In genomic region chr22:17091851-17092250, GRCh38 we compare ENCODE assay signal across 15 cellular contexts. TPM values are rescaled to one million over a fixed set of nuclear protein-coding genes. Genes with fewer than 3 reads are reported as not detected.
DNase-seq lines count a peak whose midpoint lies in the region; ATAC-seq and TF ChIP-seq lines count a peak whose summit lies in the region.
"Had no signal": no experiment of that assay in that cellular context is flagged by ENCODE, and none has a peak within 500 bp of the region (broad histone marks: within the 10 kb centered on the region; RNA-seq: fewer than 3 reads in every experiment).

No MANE protein-coding gene starts in this region.

- TF ChIP-seq CTCF in Peyer's patch (IDR thresholded peaks at IDR 0.05) = no peak
- no peak for TF ChIP-seq CTCF in HFFc6 (IDR thresholded peaks at IDR 0.05)

- no peak for TF ChIP-seq POLR2A in Peyer's patch (IDR thresholded peaks at IDR 0.05)

- no peaks in the 10 kb centered on the region for H3K36me3 ChIP-seq in Peyer's patch
- H3K36me3 ChIP-seq in naive thymus-derived CD4-positive, alpha-beta T cell (ENCODE audit: control insufficient read depth in 2 of 3, insufficient read depth in 3 of 3, low read length in 3 of 3) = peaks cover 0 to 7% (median 0%) of the 10 kb centered on the region in 3 experiments

- CTCF ChIA-PET in naive thymus-derived CD4-positive, alpha-beta T cell (lab: Charles Lee) = no interaction called here

- no peaks in the 10 kb centered on the region for H3K9me3 ChIP-seq in Peyer's patch
- H3K9me3 ChIP-seq in naive thymus-derived CD4-positive, alpha-beta T cell (ENCODE audit: control insufficient read depth in 2 of 3, low read length in 3 of 3) = no peaks in the 10 kb centered on the region

- no peak for ATAC-seq in activated naive CD8-positive, alpha-beta T cell treated with anti-CD3 and anti-CD28 coated beads, Interleukin-2, amount 10 ng/mL, durations not matched to agents 7 days and 5 days (ENCODE audit: low read depth)
- ATAC-seq in naive thymus-derived CD4-positive, alpha-beta T cell = no peak

- H3K4me1 Mint-ChIP-seq in activated naive CD8-positive, alpha-beta T cell treated with anti-CD3 and anti-CD28 coated beads, Interleukin-2, amount 10 ng/mL, durations not matched to agents 7 days and 5 days = peaks cover 54% of the 10 kb centered on the region
- H3K4me1 Mint-ChIP-seq in activated naive CD8-positive, alpha-beta T cell treated with anti-CD3 and anti-CD28 coated beads for 36 hours = peaks cover 79% of the 10 kb centered on the region
- peaks cover 60 to 93% (median 83%) of the 10 kb centered on the region in 7 donors for H3K4me1 Mint-ChIP-seq in naive thymus-derived CD4-positive, alpha-beta T cell
- H3K4me1 Mint-ChIP-seq in HFFc6 (ENCODE audit: low read depth) = peaks cover 12% of the 10 kb centered on the region

- no peak overlapping the region for H3K27ac Mint-ChIP-seq in activated naive CD8-positive, alpha-beta T cell treated with anti-CD3 and anti-CD28 coated beads, Interleukin-2, amount 10 ng/mL, durations not matched to agents 7 days and 5 days
- H3K27ac Mint-ChIP-seq in activated naive CD8-positive, alpha-beta T cell treated with anti-CD3 and anti-CD28 coated beads for 36 hours = no peak overlapping the region
- peak overlapping the region in 8 of 9 donors; percentile 45 to 94 (median 62) for H3K27ac Mint-ChIP-seq in naive thymus-derived CD4-positive, alpha-beta T cell
- no peak overlapping the region for H3K27ac Mint-ChIP-seq in HFFc6

- in situ Hi-C loops in ACHN (cut with HindIII; ENCODE audit: low pct_ligation_motif_present, low pct_unique_long_range_greater_than_20kb, low sequenced_read_pairs) = no loop called here

- no peaks in the 10 kb centered on the region for H3K27me3 ChIP-seq in Peyer's patch
- no peaks in the 10 kb centered on the region for H3K27me3 ChIP-seq in naive thymus-derived CD4-positive, alpha-beta T cell (ENCODE audit: control insufficient read depth in 2 of 2, insufficient read depth in 2 of 2, low read length in 2 of 2)

- H3K36me3 Mint-ChIP-seq in activated naive CD8-positive, alpha-beta T cell treated with anti-CD3 and anti-CD28 coated beads, Interleukin-2, amount 10 ng/mL, durations not matched to agents 7 days and 5 days = peaks cover 17% of the 10 kb centered on the region
- H3K36me3 Mint-ChIP-seq in activated naive CD8-positive, alpha-beta T cell treated with anti-CD3 and anti-CD28 coated beads for 36 hours = peaks cover 10% of the 10 kb centered on the region
- H3K36me3 Mint-ChIP-seq in naive thymus-derived CD4-positive, alpha-beta T cell = peaks cover 0 to 33% (median 13%) of the 10 kb centered on the region in 5 donors
- H3K36me3 Mint-ChIP-seq in HFFc6 (ENCODE audit: low read depth) = no peaks in the 10 kb centered on the region

- intact Hi-C loops in naive thymus-derived CD4-positive, alpha-beta T cell (cut with micrococcal nuclease) = no loop called here

- H3K27me3 Mint-ChIP-seq in activated naive CD8-positive, alpha-beta T cell treated with anti-CD3 and anti-CD28 coated beads, Interleukin-2, amount 10 ng/mL, durations not matched to agents 7 days and 5 days = no peaks in the 10 kb centered on the region
- no peaks in the 10 kb centered on the region for H3K27me3 Mint-ChIP-seq in activated naive CD8-positive, alpha-beta T cell treated with anti-CD3 and anti-CD28 coated beads for 36 hours
- H3K27me3 Mint-ChIP-seq in naive thymus-derived CD4-positive, alpha-beta T cell = no peaks in the 10 kb centered on the region
- no peaks in the 10 kb centered on the region; the same call in 1 of the 2 replicates for H3K27me3 Mint-ChIP-seq in HFFc6 (ENCODE audit: insufficient read depth)

- H3K4me1 ChIP-seq in Peyer's patch = peaks cover 0 to 11% (median 0%) of the 10 kb centered on the region in 4 donors
- H3K4me1 ChIP-seq in naive thymus-derived CD4-positive, alpha-beta T cell (ENCODE audit: control insufficient read depth in 2 of 2, insufficient read depth in 2 of 2, low read length in 2 of 2) = peaks cover 37 to 72% of the 10 kb centered on the region in 2 donors

- DNase-seq in activated naive CD8-positive, alpha-beta T cell treated with anti-CD3 and anti-CD28 coated beads, Interleukin-2, amount 10 ng/mL, durations not matched to agents 7 days and 5 days = peak; percentile 0
- no peak for DNase-seq in activated naive CD8-positive, alpha-beta T cell treated with anti-CD3 and anti-CD28 coated beads for 36 hours
- DNase-seq in Peyer's patch = peak; percentile 5 to 21 (median 9)
- peak in 1 of 9 donors; percentile 2 for DNase-seq in naive thymus-derived CD4-positive, alpha-beta T cell
- DNase-seq in ureter (ENCODE audit: low spot score) = peak; percentile 32
- no peak for DNase-seq in DMS53 treated with DMSO at 0.1 percent for 48 hours (lab: John Stamatoyannopoulos, UW; ENCODE audit: unreplicated experiment)
- no peak for DNase-seq in HFFc6
- DNase-seq in ACHN = no peak
- DNase-seq: HCEC 1CT, MV-4-11, NCI-H1436 treated with DMSO at 0.1 percent for 48 hours, NCI-H2081, NCI-H2227 treated with DMSO at 0.1 percent for 48 hours, NCI-H526, RPMI8226 had no signal

- no peak overlapping the region for H3K4me3 ChIP-seq in Peyer's patch
- no peak overlapping the region for H3K4me3 ChIP-seq in naive thymus-derived CD4-positive, alpha-beta T cell (ENCODE audit: low read length)

- H3K9me3 Mint-ChIP-seq in activated naive CD8-positive, alpha-beta T cell treated with anti-CD3 and anti-CD28 coated beads, Interleukin-2, amount 10 ng/mL, durations not matched to agents 7 days and 5 days = no peaks in the 10 kb centered on the region
- no peaks in the 10 kb centered on the region for H3K9me3 Mint-ChIP-seq in activated naive CD8-positive, alpha-beta T cell treated with anti-CD3 and anti-CD28 coated beads for 36 hours
- no peaks in the 10 kb centered on the region for H3K9me3 Mint-ChIP-seq in naive thymus-derived CD4-positive, alpha-beta T cell
- no peaks in the 10 kb centered on the region for H3K9me3 Mint-ChIP-seq in HFFc6

- H3K27ac ChIP-seq in Peyer's patch = no peak overlapping the region
- no peak overlapping the region for H3K27ac ChIP-seq in naive thymus-derived CD4-positive, alpha-beta T cell (ENCODE audit: low read depth, low read length)

- H3K4me3 Mint-ChIP-seq in activated naive CD8-positive, alpha-beta T cell treated with anti-CD3 and anti-CD28 coated beads, Interleukin-2, amount 10 ng/mL, durations not matched to agents 7 days and 5 days = no peak overlapping the region
- no peak overlapping the region for H3K4me3 Mint-ChIP-seq in activated naive CD8-positive, alpha-beta T cell treated with anti-CD3 and anti-CD28 coated beads for 36 hours
- H3K4me3 Mint-ChIP-seq in naive thymus-derived CD4-positive, alpha-beta T cell = peak overlapping the region in 9 of 10 donors; percentile 21 to 87 (median 68)
- no peak overlapping the region for H3K4me3 Mint-ChIP-seq in HFFc6

- POLR2A ChIA-PET in activated naive CD8-positive, alpha-beta T cell treated with anti-CD3 and anti-CD28 coated beads, Interleukin-2, amount 10 ng/mL, durations not matched to agents 7 days and 5 days (lab: Charles Lee) = interaction anchor here (1.0 to 1.6 kb wide), 2 partner anchors 15 to 80 kb away, joined by 3 to 6 read pairs; no protein-coding TSS in a partner anchor
- POLR2A ChIA-PET in naive thymus-derived CD4-positive, alpha-beta T cell (lab: Charles Lee) = interaction anchor here (0.5 kb wide), 1 partner anchor 34 kb away, joined by 3 read pairs; no protein-coding TSS in a partner anchor

RNA-seq across cellular contexts. Expression of gene IL17RA, which starts 7.1 kb away (rescaled TPM):
- total RNA-seq in activated naive CD8-positive, alpha-beta T cell treated with anti-CD3 and anti-CD28 coated beads, Interleukin-2, amount 10 ng/mL, durations not matched to agents 7 days and 5 days = 10 to 100 TPM; 46.7 to 48.0 TPM
- total RNA-seq in activated naive CD8-positive, alpha-beta T cell treated with anti-CD3 and anti-CD28 coated beads for 36 hours = 10 to 100 TPM; 13.3 to 16.6 TPM
- total RNA-seq in Peyer's patch = 10 to 100 TPM; 12.4 to 23.6 (median 18.3) TPM
- total RNA-seq in naive thymus-derived CD4-positive, alpha-beta T cell = 10 to 100 TPM; 51.9 to 91.8 (median 76.5) TPM
- 10 to 100 TPM; 45.8 to 69.8 TPM for polyA plus RNA-seq in naive thymus-derived CD4-positive, alpha-beta T cell
- 15.4 TPM for total RNA-seq in ureter
- total RNA-seq in HFFc6 (2021; fragmentation: NEBNext Ultra II Directional; extraction: Animal tissue kit (Norgen Biotek cat#: 25700)) = 10 to 100 TPM; 10.5 to 14.4 (median 13.7) TPM

RNA-seq across cellular contexts. Expression of gene TMEM121B, which starts 29.3 kb away (rescaled TPM):
- under 1 TPM; 0.08 to 0.09 TPM for total RNA-seq in activated naive CD8-positive, alpha-beta T cell treated with anti-CD3 and anti-CD28 coated beads, Interleukin-2, amount 10 ng/mL, durations not matched to agents 7 days and 5 days
- total RNA-seq in activated naive CD8-positive, alpha-beta T cell treated with anti-CD3 and anti-CD28 coated beads for 36 hours = under 1 TPM; 0.27 to 0.36 TPM
- total RNA-seq in Peyer's patch (under 1 TPM in 3 of 4 donors, not detected in 1; 0.18 to 0.76 (median 0.40) TPM), ureter (0.18 TPM)
- 1 to 10 TPM in 1 of 5 experiments, under 1 TPM in 4; 0.13 to 2.6 (median 0.24) TPM for total RNA-seq in naive thymus-derived CD4-positive, alpha-beta T cell
- polyA plus RNA-seq in naive thymus-derived CD4-positive, alpha-beta T cell = not detected
- under 1 TPM; 0.05 to 0.11 (median 0.07) TPM for total RNA-seq in HFFc6 (2021; fragmentation: NEBNext Ultra II Directional; extraction: Animal tissue kit (Norgen Biotek cat#: 25700))

Comparison
In these comparisons a context has a peak if more than half of its experiments do, and no peak if none do; other contexts are left out.
1. DNase-seq: peak in activated naive CD8-positive, alpha-beta T cell treated with anti-CD3 and anti-CD28 coated beads, Interleukin-2, amount 10 ng/mL, durations not matched to agents 7 days and 5 days (single experiment), Peyer's patch (3 of 3) and ureter (single experiment); none in activated naive CD8-positive, alpha-beta T cell treated with anti-CD3 and anti-CD28 coated beads for 36 hours (single experiment), DMS53 treated with DMSO at 0.1 percent for 48 hours (single experiment), HFFc6 (single experiment) and ACHN (single experiment).
2. H3K27ac Mint-ChIP-seq: peak in naive thymus-derived CD4-positive, alpha-beta T cell (8 of 9); none in activated naive CD8-positive, alpha-beta T cell treated with anti-CD3 and anti-CD28 coated beads, Interleukin-2, amount 10 ng/mL, durations not matched to agents 7 days and 5 days (single experiment), activated naive CD8-positive, alpha-beta T cell treated with anti-CD3 and anti-CD28 coated beads for 36 hours (single experiment) and HFFc6 (single experiment).
3. H3K4me3 Mint-ChIP-seq: peak in naive thymus-derived CD4-positive, alpha-beta T cell (9 of 10); none in activated naive CD8-positive, alpha-beta T cell treated with anti-CD3 and anti-CD28 coated beads, Interleukin-2, amount 10 ng/mL, durations not matched to agents 7 days and 5 days (single experiment), activated naive CD8-positive, alpha-beta T cell treated with anti-CD3 and anti-CD28 coated beads for 36 hours (single experiment) and HFFc6 (single experiment).